In genomic region chr17:79135628-79136405, GRCh38 we compare ENCODE assay signal across 24 cellular contexts.
"Had no signal": no experiment of that assay in that cellular context is flagged by ENCODE, and none has a peak within 500 bp of the region (broad histone marks: within the 10 kb centered on the region; RNA-seq: fewer than 3 reads in every experiment).

No MANE protein-coding gene starts in this region.

- DNase-seq: activated CD4-positive, alpha-beta memory T cell treated with anti-CD3 and anti-CD28 coated beads for 36 hours; activated CD4-positive, alpha-beta T cell treated with anti-CD3 and anti-CD28 coated beads, Interleukin-2, amount 10 ng/mL, durations not matched to agents 7 days and 5 days; activated CD4-positive, CD25-positive, alpha-beta regulatory T cell; activated CD8-positive, alpha-beta memory T cell treated with anti-CD3 and anti-CD28 coated beads for 24 hours; activated effector memory CD4-positive, alpha-beta T cell treated with anti-CD3 and anti-CD28 coated beads, Interleukin-2, amount 50 U/mL, for 16 hours; activated naive CD4-positive, alpha-beta T cell treated with Interleukin-2 at 50 U/mL for 16 hours; activated naive CD8-positive, alpha-beta T cell treated with anti-CD3 and anti-CD28 coated beads, Interleukin-2, amount 50 U/mL, for 24 hours; activated T-cell treated with anti-CD3 and anti-CD28 coated beads, Interleukin-2, amount 50 U/mL, for 4 hours; amniotic stem cell; body of pancreas; MG63; MV-4-11; NCI-H1092 treated with DMSO at 0.1 percent for 48 hours; NCI-H1417 treated with DMSO at 0.1 percent for 48 hours; NCI-H1694 treated with DMSO at 0.1 percent for 48 hours; NCI-H2029 treated with DMSO at 0.1 percent for 48 hours; NCI-H446; PC-9; SIG-M5; T-helper 17 cell; T-helper 9 cell had no signal

- H3K27ac ChIP-seq: ascending aorta, body of pancreas, PC-9 had no signal

- H3K27me3 Mint-ChIP-seq: activated CD4-positive, alpha-beta T cell treated with anti-CD3 and anti-CD28 coated beads, Interleukin-2, amount 10 ng/mL, durations not matched to agents 7 days and 5 days had no signal

- H2AFZ ChIP-seq: PC-9 had no signal

- H3K27me3 ChIP-seq: ascending aorta, body of pancreas had no signal

- H3K9me3 ChIP-seq: ascending aorta, body of pancreas, MG63 had no signal

- H3K36me3 Mint-ChIP-seq: activated CD4-positive, alpha-beta memory T cell treated with anti-CD3 and anti-CD28 coated beads for 36 hours; activated naive CD4-positive, alpha-beta T cell treated with anti-CD3 and anti-CD28 coated beads, Interleukin-2, amount 50 U/mL, for 72 hours had no signal

- H3K4me2 ChIP-seq: PC-9 had no signal

- H3K4me3 ChIP-seq: ascending aorta, body of pancreas, MG63, PC-9 had no signal

- H3K36me3 ChIP-seq: ascending aorta, MG63 had no signal

- H3K9me3 Mint-ChIP-seq: activated T-cell treated with anti-CD3 and anti-CD28 coated beads, Interleukin-2, amount 50 U/mL, for 4 hours; central memory CD8-positive, alpha-beta T cell had no signal

- H3K4me1 ChIP-seq: ascending aorta, body of pancreas had no signal

- H3K27ac Mint-ChIP-seq: activated CD4-positive, alpha-beta memory T cell treated with anti-CD3 and anti-CD28 coated beads for 36 hours; activated CD4-positive, alpha-beta T cell treated with anti-CD3 and anti-CD28 coated beads, Interleukin-2, amount 10 ng/mL, durations not matched to agents 7 days and 5 days; activated naive CD4-positive, alpha-beta T cell treated with anti-CD3 and anti-CD28 coated beads, Interleukin-2, amount 50 U/mL, for 72 hours; activated naive CD8-positive, alpha-beta T cell treated with anti-CD3 and anti-CD28 coated beads, Interleukin-2, amount 50 U/mL, for 24 hours; T-helper 17 cell had no signal

- ATAC-seq: activated naive CD4-positive, alpha-beta T cell treated with anti-CD3 and anti-CD28 coated beads, Interleukin-2, amount 50 U/mL, for 72 hours; activated naive CD8-positive, alpha-beta T cell treated with anti-CD3 and anti-CD28 coated beads, Interleukin-2, amount 50 U/mL, for 24 hours; activated T-cell treated with anti-CD3 and anti-CD28 coated beads, Interleukin-2, amount 50 U/mL, for 4 hours; body of pancreas; T-helper 17 cell had no signal

- H3K4me1 Mint-ChIP-seq: activated CD4-positive, alpha-beta T cell treated with anti-CD3 and anti-CD28 coated beads, Interleukin-2, amount 10 ng/mL, durations not matched to agents 7 days and 5 days; activated naive CD8-positive, alpha-beta T cell treated with anti-CD3 and anti-CD28 coated beads, Interleukin-2, amount 50 U/mL, for 24 hours; central memory CD8-positive, alpha-beta T cell; T-helper 17 cell had no signal

- H3K4me3 Mint-ChIP-seq: activated CD4-positive, alpha-beta memory T cell treated with anti-CD3 and anti-CD28 coated beads for 36 hours; activated CD4-positive, alpha-beta T cell treated with anti-CD3 and anti-CD28 coated beads, Interleukin-2, amount 10 ng/mL, durations not matched to agents 7 days and 5 days; activated naive CD8-positive, alpha-beta T cell treated with anti-CD3 and anti-CD28 coated beads, Interleukin-2, amount 50 U/mL, for 24 hours; activated T-cell treated with anti-CD3 and anti-CD28 coated beads, Interleukin-2, amount 50 U/mL, for 4 hours; central memory CD8-positive, alpha-beta T cell; T-helper 17 cell had no signal
